ENCODE assay signal across 10 cellular contexts in genomic region chr3:186002884-186003472, GRCh38.
DNase-seq lines count a peak whose midpoint lies in the region; ATAC-seq, FAIRE-seq and TF ChIP-seq lines count a peak whose summit lies in the region.
"Had no signal": no experiment of that assay in that cellular context is flagged by ENCODE, and none has a peak within 500 bp of the region (broad histone marks: within the 10 kb centered on the region; RNA-seq: fewer than 3 reads in every experiment).

No MANE protein-coding gene starts in this region.

- no peaks in the 10 kb centered on the region for H4K20me1 ChIP-seq in K562 (replicated peaks; ENCODE audit: control insufficient read depth, insufficient read depth, low read length)

- H3K27me3 Mint-ChIP-seq in activated CD4-positive, alpha-beta memory T cell treated with anti-CD3 and anti-CD28 coated beads for 36 hours = peaks cover 22% of the 10 kb centered on the region
- H3K27me3 Mint-ChIP-seq in activated CD4-positive, alpha-beta memory T cell treated with anti-CD3 and anti-CD28 coated beads, Interleukin-2, amount 10 ng/mL, durations not matched to agents 7 days and 5 days = peaks cover 28% of the 10 kb centered on the region
- H3K27me3 Mint-ChIP-seq in osteocyte (ENCODE audit: unreplicated experiment) = peaks cover 38% of the 10 kb centered on the region

- no peak overlapping the region for H3K27ac Mint-ChIP-seq in activated CD4-positive, alpha-beta memory T cell treated with anti-CD3 and anti-CD28 coated beads for 36 hours
- H3K27ac Mint-ChIP-seq in activated CD4-positive, alpha-beta memory T cell treated with anti-CD3 and anti-CD28 coated beads, Interleukin-2, amount 10 ng/mL, durations not matched to agents 7 days and 5 days = no peak overlapping the region
- no peak overlapping the region for H3K27ac Mint-ChIP-seq in osteocyte (ENCODE audit: unreplicated experiment)

- no peak for TF ChIP-seq EP300 in K562 (IDR thresholded peaks at IDR 0.05; ENCODE audit: low read length)

- no peak overlapping the region for H3K4me3 Mint-ChIP-seq in activated CD4-positive, alpha-beta memory T cell treated with anti-CD3 and anti-CD28 coated beads for 36 hours
- no peak overlapping the region for H3K4me3 Mint-ChIP-seq in activated CD4-positive, alpha-beta memory T cell treated with anti-CD3 and anti-CD28 coated beads, Interleukin-2, amount 10 ng/mL, durations not matched to agents 7 days and 5 days
- H3K4me3 Mint-ChIP-seq in osteocyte (ENCODE audit: unreplicated experiment) = no peak overlapping the region

- peaks cover 2% of the 10 kb centered on the region for H3K9me3 Mint-ChIP-seq in activated CD4-positive, alpha-beta memory T cell treated with anti-CD3 and anti-CD28 coated beads for 36 hours
- H3K9me3 Mint-ChIP-seq in activated CD4-positive, alpha-beta memory T cell treated with anti-CD3 and anti-CD28 coated beads, Interleukin-2, amount 10 ng/mL, durations not matched to agents 7 days and 5 days = no peaks in the 10 kb centered on the region
- no peaks in the 10 kb centered on the region for H3K9me3 Mint-ChIP-seq in osteocyte (ENCODE audit: unreplicated experiment)

- no TSS peak for BruUV-seq in K562 (replicated peaks; lab: Mats Ljungman, UMichigan)

- H3K79me2 ChIP-seq in K562 (ENCODE audit: control insufficient read depth, insufficient read depth, low read length) = no peaks in the 10 kb centered on the region

- H2AFZ ChIP-seq in K562 (ENCODE audit: low read depth, low read length) = no peak overlapping the region

- ATAC-seq in K562 (peak; percentile 91), GM18498 (IDR thresholded peaks at IDR 0.05; ENCODE audit: unreplicated experiment) (no peak)

- peak; percentile 20 for DNase-seq in activated CD4-positive, alpha-beta memory T cell treated with anti-CD3 and anti-CD28 coated beads for 36 hours
- DNase-seq in activated CD4-positive, alpha-beta memory T cell treated with anti-CD3 and anti-CD28 coated beads, Interleukin-2, amount 10 ng/mL, durations not matched to agents 7 days and 5 days = no peak
- DNase-seq in K562 (ENCODE audit: extremely low read depth in 1 of 4, low spot score in 3 of 4) = peak; percentile 23 to 53 (median 37)
- peak; percentile 15 for DNase-seq in osteocyte (ENCODE audit: extremely low spot score, unreplicated experiment)
- DNase-seq in GM03348 (ENCODE audit: low spot score) = no peak
- no peak for DNase-seq in NCI-H2171 (lab: John Stamatoyannopoulos, UW)
- DNase-seq: DMS79; stimulated activated CD4-positive, alpha-beta T cell treated with anti-CD3 and anti-CD28 coated beads, Interleukin-4, amount 100 ng/mL, for 24 hours had no signal

- no peak overlapping the region for H3K4me3 ChIP-seq in K562

- no peaks in the 10 kb centered on the region for H3K36me3 Mint-ChIP-seq in activated CD4-positive, alpha-beta memory T cell treated with anti-CD3 and anti-CD28 coated beads for 36 hours
- no peaks in the 10 kb centered on the region for H3K36me3 Mint-ChIP-seq in activated CD4-positive, alpha-beta memory T cell treated with anti-CD3 and anti-CD28 coated beads, Interleukin-2, amount 10 ng/mL, durations not matched to agents 7 days and 5 days (ENCODE audit: low read depth)
- H3K36me3 Mint-ChIP-seq in osteocyte (ENCODE audit: unreplicated experiment) = no peaks in the 10 kb centered on the region

- in situ Hi-C loops in K562 (cut with MboI) = no loop called here

- peak in 1 of 2 experiments; percentile 68; a peak in 2 of 4 replicates for TF ChIP-seq RAD21 in K562 (CRISPR knock-in tag; conservative IDR thresholded peaks at IDR 0.05 in 1 of 2, IDR thresholded peaks at IDR 0.05 in 1 of 2)

- peaks cover 0 to 4% of the 10 kb centered on the region in 2 experiments; a peak in 3 of 5 replicates for H3K27me3 ChIP-seq in K562 (ENCODE audit: control insufficient read depth in 2 of 2, insufficient read depth in 2 of 2, low read length in 2 of 2)

- H3K27ac ChIP-seq in K562 (ENCODE audit: extremely low read depth, low read depth, low read length) = no peak overlapping the region

- no peak overlapping the region for H3K9ac ChIP-seq in K562 (ENCODE audit: insufficient read depth in 1 of 2, low read depth in 2 of 2, low read length in 2 of 2)

- POLR2A ChIA-PET in activated CD4-positive, alpha-beta memory T cell treated with anti-CD3 and anti-CD28 coated beads for 36 hours (lab: Charles Lee) = no interaction called here
- POLR2A ChIA-PET in activated CD4-positive, alpha-beta memory T cell treated with anti-CD3 and anti-CD28 coated beads, Interleukin-2, amount 10 ng/mL, durations not matched to agents 7 days and 5 days (lab: Charles Lee) = no interaction called here
- POLR2A ChIA-PET in K562 (lab: Yijun Ruan, JAX) = no interaction called here

- no peak overlapping the region for H3K4me2 ChIP-seq in K562 (ENCODE audit: insufficient read depth, low read length)

- CTCF ChIA-PET in activated CD4-positive, alpha-beta memory T cell treated with anti-CD3 and anti-CD28 coated beads for 36 hours (lab: Charles Lee) = interaction anchor here (1.2 to 1.6 kb wide), 2 partner anchors 256 to 538 kb away, joined by 3 to 9 read pairs; no protein-coding TSS in a partner anchor
- CTCF ChIA-PET in activated CD4-positive, alpha-beta memory T cell treated with anti-CD3 and anti-CD28 coated beads, Interleukin-2, amount 10 ng/mL, durations not matched to agents 7 days and 5 days (lab: Charles Lee) = interaction anchor here (1.9 kb wide), 1 partner anchor 537 kb away, joined by 11 read pairs; no protein-coding TSS in a partner anchor
- CTCF ChIA-PET in K562 (lab: Yijun Ruan, JAX; ENCODE audit: low intra/inter-chr PET ratio) = no interaction called here

- H3K36me3 ChIP-seq in K562 (ENCODE audit: control insufficient read depth, insufficient read depth, low read length) = no peaks in the 10 kb centered on the region

- TF ChIP-seq POLR2A in K562 (conservative IDR thresholded peaks at IDR 0.05) = no peak

- intact Hi-C loops in activated CD4-positive, alpha-beta memory T cell treated with anti-CD3 and anti-CD28 coated beads for 36 hours (cut with micrococcal nuclease) = loop anchor here (5.0 kb wide), 1 partner anchor 239 kb away; no protein-coding TSS in a partner anchor
- intact Hi-C loops in K562 (cut with micrococcal nuclease) = loop anchor here (1.0 to 5.0 kb wide), 2 partner anchors 104 to 239 kb away; partner anchors contain the start of gene ETV5

- FAIRE-seq in K562 (lab: Jason Lieb, UNC) = peak; percentile 59

- WGBS in K562 (ENCODE audit: insufficient coverage, low coverage, missing lambda C conversion rate) = 0% methylated on average over 3 of the region's 3 CpGs

- H3K9me3 ChIP-seq in K562 (replicated peaks; ENCODE audit: control insufficient read depth, insufficient read depth, low read depth, low read length) = no peaks in the 10 kb centered on the region

- no peaks in the 10 kb centered on the region for H3K4me1 ChIP-seq in K562 (replicated peaks in 1 of 2; ENCODE audit: control insufficient read depth in 2 of 2, insufficient read depth in 2 of 2, low read length in 2 of 2)

- H3K4me1 Mint-ChIP-seq in activated CD4-positive, alpha-beta memory T cell treated with anti-CD3 and anti-CD28 coated beads for 36 hours (ENCODE audit: low read depth) = peaks cover 13% of the 10 kb centered on the region
- H3K4me1 Mint-ChIP-seq in activated CD4-positive, alpha-beta memory T cell treated with anti-CD3 and anti-CD28 coated beads, Interleukin-2, amount 10 ng/mL, durations not matched to agents 7 days and 5 days = no peaks in the 10 kb centered on the region
- no peaks in the 10 kb centered on the region for H3K4me1 Mint-ChIP-seq in osteocyte (ENCODE audit: unreplicated experiment)

- H3K9me1 ChIP-seq in K562 (ENCODE audit: control insufficient read depth, insufficient read depth, low read length) = no peaks in the 10 kb centered on the region

- TF ChIP-seq CTCF in LNCAP (IDR thresholded peaks at IDR 0.05) = peak; percentile 26; the same call in 1 of the 2 replicates
- TF ChIP-seq CTCF in K562 (IDR thresholded peaks at IDR 0.05 in 2 of 3, conservative IDR thresholded peaks at IDR 0.05 in 1 of 3; ENCODE audit: insufficient read depth in 2 of 3, low read depth in 1 of 3, low read length in 3 of 3) = peak; percentile 54 to 63 (median 58); a peak in 5 of 6 replicates
- peak; percentile 45 for TF ChIP-seq CTCF in osteocyte (IDR thresholded peaks at IDR 0.05)

TF ChIP-seq in K562, 482 proteins besides CTCF, POLR2A, EP300 and RAD21 (continues in another document):
- TF ChIP-seq JUND (IDR thresholded peaks at IDR 0.05; ENCODE audit: borderline replicate concordance, low read depth, low read length) (0 out of 2 replicates have a peak, but pooled peaks have one; percentile 11), JUND (tag; IDR thresholded peaks at IDR 0.05; ENCODE audit: borderline replicate concordance, low read depth, low read length) (no peak; the same call in 2 of the 3 replicates), ZBTB11 (CRISPR knock-in tag; IDR thresholded peaks at IDR 0.05) (no peak)

Comparison
In these comparisons a context has a peak if more than half of its experiments do, and no peak if none do; other contexts are left out.
1. DNase-seq: peak in activated CD4-positive, alpha-beta memory T cell treated with anti-CD3 and anti-CD28 coated beads for 36 hours (single experiment), K562 (4 of 4) and osteocyte (single experiment); none in activated CD4-positive, alpha-beta memory T cell treated with anti-CD3 and anti-CD28 coated beads, Interleukin-2, amount 10 ng/mL, durations not matched to agents 7 days and 5 days (single experiment), GM03348 (single experiment) and NCI-H2171 (single experiment).
2. Peak in every context shown above with its lines, with median percentiles within 50 percentile points of each other: CTCF ChIP-seq.